In the genomic region with DNA sequence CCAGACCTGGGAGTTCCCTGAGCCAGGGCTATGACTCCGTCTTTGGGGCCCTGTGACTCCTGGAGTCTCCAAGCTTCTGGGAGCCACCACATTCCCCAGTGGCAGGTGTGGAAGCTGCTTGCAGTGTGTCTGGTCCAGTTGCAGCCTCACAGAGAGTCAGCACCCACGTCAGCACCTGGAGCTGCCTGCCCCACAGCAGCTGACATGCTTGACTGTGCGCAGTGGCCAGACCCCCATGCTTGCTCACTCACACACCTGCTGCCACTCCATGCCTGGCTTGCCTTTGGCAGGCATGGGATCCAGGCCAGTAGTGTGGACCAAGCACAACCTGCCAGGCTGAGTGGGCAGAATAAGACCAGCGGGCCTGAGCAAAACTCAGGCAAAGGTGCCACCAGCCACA, we compare ENCODE assay signal across 20 cellular contexts. TPM values are rescaled to one million over a fixed set of nuclear protein-coding genes. Genes with fewer than 3 reads are reported as not detected.
A peak's percentile ranks its signal among the peaks of the same experiment; 100 is the strongest.
DNase-seq lines count a peak whose midpoint lies in the region; ATAC-seq and TF ChIP-seq lines count a peak whose summit lies in the region.
"Had no signal": no experiment of that assay in that cellular context is flagged by ENCODE, and none has a peak within 500 bp of the region (broad histone marks: within the 10 kb centered on the region; RNA-seq: fewer than 3 reads in every experiment).

No MANE protein-coding gene starts in this region.

- H3K4me2 ChIP-seq in DOHH2 (ENCODE audit: low read length) (0 out of 2 replicates have a peak overlapping the region, but pooled peaks have one; percentile 13), mesenchymal stem cell (ENCODE audit: low read length, poor library complexity, severe bottlenecking) (no peak overlapping the region)

- no peak overlapping the region for H3K27ac ChIP-seq in DOHH2 (ENCODE audit: low read depth, low read length)
- no peak overlapping the region for H3K27ac ChIP-seq in mesenchymal stem cell (ENCODE audit: low read length, poor library complexity, severe bottlenecking)
- H3K27ac ChIP-seq: C4-2B, GM23248 had no signal

- no peak overlapping the region for H3K23ac ChIP-seq in mesenchymal stem cell (ENCODE audit: low read length in 2 of 2)

- H3K27me3 ChIP-seq in BE2C (no peaks in the 10 kb centered on the region), DOHH2 (ENCODE audit: control insufficient read depth, low read length) (no peaks in the 10 kb centered on the region), mesenchymal stem cell (ENCODE audit: control insufficient read depth in 1 of 2, insufficient read depth in 1 of 2, low read length in 2 of 2) (peaks cover 0 to 6% of the 10 kb centered on the region in 2 experiments)

- no peak overlapping the region for H2BK5ac ChIP-seq in mesenchymal stem cell (ENCODE audit: low read depth, low read length, poor library complexity, severe bottlenecking)

- no peaks in the 10 kb centered on the region for H3K36me3 ChIP-seq in BE2C
- H3K36me3 ChIP-seq in DOHH2 (ENCODE audit: control insufficient read depth, low read length), result no peaks in the 10 kb centered on the region
- H3K36me3 ChIP-seq in mesenchymal stem cell (ENCODE audit: control insufficient read depth in 1 of 2, insufficient read depth in 2 of 2, low read depth in 1 of 2, low read length in 2 of 2), result peaks cover 0 to 4% of the 10 kb centered on the region in 2 experiments
- H3K36me3 ChIP-seq: HAP-1 had no signal

- H3K14ac ChIP-seq in mesenchymal stem cell (ENCODE audit: low read length in 2 of 2), result no peak overlapping the region

- no peak overlapping the region for H3K9ac ChIP-seq in mesenchymal stem cell (ENCODE audit: low read length)
- H3K9ac ChIP-seq: GM23248 had no signal

- H2BK120ac ChIP-seq in mesenchymal stem cell (ENCODE audit: low read depth, low read length), result no peak overlapping the region

- ATAC-seq in HG03354 (IDR thresholded peaks at IDR 0.05; ENCODE audit: poor library complexity, severe bottlenecking, unreplicated experiment), result no peak
- ATAC-seq in GM18502 (IDR thresholded peaks at IDR 0.05; ENCODE audit: poor library complexity, unreplicated experiment), result no peak

- no peak overlapping the region for H2BK12ac ChIP-seq in mesenchymal stem cell (ENCODE audit: low read length in 2 of 2)

- H3K4me3 ChIP-seq in BE2C (ENCODE audit: low read depth, low read length), result no peak overlapping the region
- H3K4me3 ChIP-seq in DOHH2 (ENCODE audit: low read length), result no peak overlapping the region
- no peak overlapping the region for H3K4me3 ChIP-seq in mesenchymal stem cell (ENCODE audit: insufficient read depth in 1 of 2, low read depth in 1 of 2, low read length in 2 of 2)
- H3K4me3 ChIP-seq: GM23248, HAP-1 had no signal

- no peak overlapping the region for H2AFZ ChIP-seq in mesenchymal stem cell (ENCODE audit: low read depth, low read length)
- H2AFZ ChIP-seq: GM23248 had no signal

- TF ChIP-seq CTCF in BE2C (IDR thresholded peaks at IDR 0.05; ENCODE audit: low read depth, low read length) (no peak), DOHH2 (IDR thresholded peaks at IDR 0.05; ENCODE audit: low read depth, low read length, poor library complexity, severe bottlenecking) (no peak), GM13977 (IDR thresholded peaks at IDR 0.05; ENCODE audit: extremely low read depth, insufficient read depth, missing control alignments) (no peak)

- peak; percentile 29 for DNase-seq in BE2C
- DNase-seq in SHP77 treated with DMSO at 0.1 percent for 48 hours (lab: John Stamatoyannopoulos, UW), result peak; percentile 58
- no peak for DNase-seq in mesenchymal stem cell
- DNase-seq in GM13977 (ENCODE audit: low spot score), result no peak
- DNase-seq in DMS 273 (lab: John Stamatoyannopoulos, UW; ENCODE audit: unreplicated experiment), result no peak
- DNase-seq: 8988T; Caco-2; CD4-positive, alpha-beta T cell; DMS153; DMS79; GF-D8; GM23248; KBM-7 had no signal

- H3K9me2 ChIP-seq in DOHH2 (replicated peaks; ENCODE audit: control insufficient read depth, low read length), result no peaks in the 10 kb centered on the region

- in situ Hi-C loops in GM13977 (cut with MboI; ENCODE audit: low pct_unique_long_range_greater_than_20kb, low sequenced_read_pairs, unreplicated experiment), result no loop called here

- no peak overlapping the region for H2BK15ac ChIP-seq in mesenchymal stem cell (ENCODE audit: low read depth, poor library complexity, severe bottlenecking)

- WGBS in mesenchymal stem cell, result 87% methylated on average over 4 of the region's 4 CpGs

- H3K9me3 ChIP-seq in BE2C (no peaks in the 10 kb centered on the region), DOHH2 (ENCODE audit: control insufficient read depth, insufficient read depth, low read length) (peaks cover 6% of the 10 kb centered on the region), mesenchymal stem cell (ENCODE audit: control insufficient read depth, low read length) (peaks cover 52% of the 10 kb centered on the region)
- H3K9me3 ChIP-seq: HAP-1 had no signal

- H3K4ac ChIP-seq in mesenchymal stem cell (ENCODE audit: low read depth in 1 of 2, low read length in 2 of 2), result no peak overlapping the region

- H4K91ac ChIP-seq in mesenchymal stem cell (ENCODE audit: low read length), result peak overlapping the region; percentile 11

- no peaks in the 10 kb centered on the region for H3K79me1 ChIP-seq in mesenchymal stem cell (replicated peaks; ENCODE audit: low read length, poor library complexity, severe bottlenecking)

- H4K8ac ChIP-seq in mesenchymal stem cell (ENCODE audit: low read length), result no peak overlapping the region

- H3K4me1 ChIP-seq in BE2C (no peaks in the 10 kb centered on the region), DOHH2 (ENCODE audit: control insufficient read depth, low read length) (peaks cover 8% of the 10 kb centered on the region), mesenchymal stem cell (ENCODE audit: control insufficient read depth, insufficient read depth, low read depth, low read length) (no peaks in the 10 kb centered on the region)
- H3K4me1 ChIP-seq: Caco-2, HAP-1 had no signal

- H3F3A ChIP-seq in DOHH2 (ENCODE audit: control insufficient read depth, insufficient read depth), result no peaks in the 10 kb centered on the region

- H4K20me1 ChIP-seq in DOHH2 (ENCODE audit: control insufficient read depth, insufficient read depth, low read depth, low read length), result no peaks in the 10 kb centered on the region

- no peak overlapping the region for H2AK5ac ChIP-seq in mesenchymal stem cell (ENCODE audit: low read length, severe bottlenecking)

- H3K79me2 ChIP-seq in DOHH2 (ENCODE audit: control insufficient read depth, low read length), result no peaks in the 10 kb centered on the region

- no peak overlapping the region for H3K18ac ChIP-seq in mesenchymal stem cell (ENCODE audit: low read depth in 1 of 2, low read length in 2 of 2)

RNA-seq across cellular contexts. Expression of a gene that starts 31.0 kb away (rescaled TPM):
- not detected for polyA plus RNA-seq in BE2C (2012; ENCODE audit: insufficient read depth, insufficient read length, low read depth)
- 0.21 TPM for polyA plus RNA-seq in mesenchymal stem cell (2013, experiment 1 of 2)
- 0.14 TPM for polyA plus RNA-seq in mesenchymal stem cell (2013, experiment 2 of 2)
- polyA plus RNA-seq: AG04450, GM23248, IgD-negative memory B cell had no signal

Comparison
In these comparisons a context has a peak if more than half of its experiments do, and no peak if none do; other contexts are left out.
1. DNase-seq: peak in BE2C (single experiment) and SHP77 treated with DMSO at 0.1 percent for 48 hours (single experiment); none in mesenchymal stem cell (single experiment), GM13977 (single experiment) and DMS 273 (single experiment).